In the genomic region with DNA sequence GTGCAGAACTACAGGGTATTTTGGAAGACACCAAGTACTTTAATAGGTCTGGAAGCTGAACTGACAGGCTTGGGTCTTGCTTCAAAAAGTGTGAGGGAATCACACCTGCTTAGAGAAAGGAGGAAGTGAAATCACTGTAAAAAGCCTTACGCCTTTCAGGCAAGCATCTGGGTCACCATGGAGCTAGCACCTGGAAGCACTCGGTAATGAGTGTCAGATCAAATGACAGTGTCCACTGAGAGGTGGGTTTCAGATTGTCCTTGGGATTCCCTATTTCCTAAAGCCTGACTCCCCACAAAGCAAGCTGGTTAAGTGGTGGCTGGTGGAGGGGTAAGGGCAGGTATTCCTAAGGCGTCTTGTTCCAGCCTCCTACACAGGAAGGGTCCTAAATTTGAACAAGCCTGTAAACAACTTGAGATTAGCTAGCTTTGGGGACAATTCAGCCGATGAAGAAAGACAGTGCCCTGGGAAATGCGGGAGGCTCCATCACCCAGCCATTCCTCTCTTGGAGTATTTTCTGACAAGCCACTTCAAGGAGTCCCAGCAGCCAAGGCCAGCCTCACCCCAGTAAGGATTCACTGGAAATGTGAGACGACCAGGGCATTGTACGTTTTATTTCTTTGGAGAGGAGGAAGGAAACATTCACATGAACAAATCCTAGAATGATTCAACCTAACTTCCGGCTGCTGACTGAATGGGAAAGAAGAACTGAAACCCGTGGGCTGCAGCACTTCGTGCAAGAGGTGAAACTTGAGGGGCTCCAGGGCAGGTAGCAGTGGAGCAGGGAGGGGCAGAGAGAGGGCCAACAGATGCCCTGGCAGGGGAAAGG, we compare ENCODE assay signal across 8 cellular contexts.
DNase-seq lines count a peak whose midpoint lies in the region; ATAC-seq, FAIRE-seq and TF ChIP-seq lines count a peak whose summit lies in the region.

No MANE protein-coding gene starts in this region.

- POLR2A ChIA-PET in activated B cell treated with CpG ODN at 0.5 μM for 24 hours (lab: Charles Lee) = interaction anchor here (0.5 to 3.1 kb wide), 11 partner anchors 26 to 679 kb away, joined by 3 to 27 read pairs (median 5); a partner anchor contains a TSS

- no peaks in the 10 kb centered on the region for H3K79me2 ChIP-seq in mammary epithelial cell (ENCODE audit: insufficient read depth, low read length)

- H3K27me3 ChIP-seq in small intestine (ENCODE audit: control insufficient read depth in 2 of 2, insufficient read depth in 2 of 2, low read length in 2 of 2) = no peaks in the 10 kb centered on the region
- no peaks in the 10 kb centered on the region for H3K27me3 ChIP-seq in mammary epithelial cell (ENCODE audit: insufficient read depth, low read length)
- no peaks in the 10 kb centered on the region for H3K27me3 ChIP-seq in psoas muscle (ENCODE audit: insufficient read depth in 3 of 3, low read length in 2 of 3)

- H3K9me3 Mint-ChIP-seq in activated B cell treated with CpG ODN at 0.5 μM for 24 hours = no peaks in the 10 kb centered on the region

- TF ChIP-seq CTCF in activated B cell treated with CpG ODN at 0.5 μM for 24 hours (IDR thresholded peaks at IDR 0.05) (no peak), mammary epithelial cell (conservative IDR thresholded peaks at IDR 0.05 in 1 of 2, IDR thresholded peaks at IDR 0.05 in 1 of 2; ENCODE audit: extremely low read depth in 1 of 2, insufficient read depth in 1 of 2, low read depth in 1 of 2, low read length in 2 of 2) (no peak), psoas muscle (IDR thresholded peaks at IDR 0.05) (no peak)

- DNase-seq in DMS153 treated with DMSO at 0.1 percent for 48 hours (lab: John Stamatoyannopoulos, UW; ENCODE audit: unreplicated experiment) = peak; percentile 7
- DNase-seq in activated B cell treated with CpG ODN at 0.5 μM for 24 hours = peak; percentile 48
- no peak for DNase-seq in small intestine
- DNase-seq in mammary epithelial cell = no peak
- no peak for DNase-seq in psoas muscle
- no peak for DNase-seq in left ventricle myocardium superior

- BruUV-seq in mammary epithelial cell (replicated peaks; lab: Mats Ljungman, UMichigan) = no TSS peak

- H2AFZ ChIP-seq in mammary epithelial cell (ENCODE audit: low read depth, low read length) = no peak overlapping the region

- no peaks in the 10 kb centered on the region for H3K36me3 Mint-ChIP-seq in activated B cell treated with CpG ODN at 0.5 μM for 24 hours (ENCODE audit: low read depth)

- peak overlapping the region; percentile 95 for H3K27ac Mint-ChIP-seq in activated B cell treated with CpG ODN at 0.5 μM for 24 hours

- dilution Hi-C loops in mammary epithelial cell (cut with HindIII; ENCODE audit: low sequenced_read_pairs) = loop anchor here (5.0 kb wide), 1 partner anchor 64 kb away; no protein-coding TSS in a partner anchor

- in situ Hi-C loops in mammary epithelial cell (cut with MboI; ENCODE audit: low sequenced_read_pairs in 2 of 2) = no loop called here

- H3K9ac ChIP-seq in mammary epithelial cell (ENCODE audit: insufficient read depth, low read length) = no peak overlapping the region

- H3K4me2 ChIP-seq in mammary epithelial cell (ENCODE audit: insufficient read depth, low read depth, low read length) = no peak overlapping the region

- H3K36me3 ChIP-seq in small intestine (ENCODE audit: control insufficient read depth in 2 of 2, insufficient read depth in 2 of 2, low read length in 2 of 2) (no peaks in the 10 kb centered on the region), mammary epithelial cell (ENCODE audit: insufficient read depth, low read length) (no peaks in the 10 kb centered on the region), psoas muscle (ENCODE audit: insufficient read depth in 1 of 2, low read depth in 1 of 2) (no peaks in the 10 kb centered on the region)

- no peaks in the 10 kb centered on the region for H4K20me1 ChIP-seq in mammary epithelial cell (ENCODE audit: insufficient read depth, low read length)

- FAIRE-seq in small intestine (lab: Jason Lieb, UNC) = no peak

- intact Hi-C loops in activated B cell treated with CpG ODN at 0.5 μM for 24 hours (cut with micrococcal nuclease) (loop anchor here (1.0 to 5.0 kb wide), 11 partner anchors 44 to 754 kb away; a partner anchor contains a TSS), mammary epithelial cell (cut with micrococcal nuclease) (no loop called here), psoas muscle (cut with DNase I) (no loop called here), left ventricle myocardium superior (cut with micrococcal nuclease) (no loop called here)

- no peaks in the 10 kb centered on the region for H3K27me3 Mint-ChIP-seq in activated B cell treated with CpG ODN at 0.5 μM for 24 hours

- ATAC-seq in GM19455 (IDR thresholded peaks at IDR 0.05; ENCODE audit: unreplicated experiment) (peak; percentile 74), HG03457 (IDR thresholded peaks at IDR 0.05; ENCODE audit: unreplicated experiment) (peak; percentile 55), activated B cell treated with CpG ODN at 0.5 μM for 24 hours (ENCODE audit: low read depth) (peak; percentile 60), psoas muscle (no peak), left ventricle myocardium superior (no peak)

- H3K4me1 Mint-ChIP-seq in activated B cell treated with CpG ODN at 0.5 μM for 24 hours = peaks cover 78% of the 10 kb centered on the region

- H3K4me1 ChIP-seq in small intestine (ENCODE audit: control insufficient read depth in 2 of 2, insufficient read depth in 1 of 2, low read depth in 1 of 2, low read length in 1 of 2) (peaks cover 0 to 6% of the 10 kb centered on the region in 2 donors), mammary epithelial cell (ENCODE audit: insufficient read depth, low read length) (no peaks in the 10 kb centered on the region), psoas muscle (peaks cover 23% of the 10 kb centered on the region)

- H3K4me3 ChIP-seq in small intestine (ENCODE audit: low read depth in 1 of 2, low read length in 2 of 2) = no peak overlapping the region
- H3K4me3 ChIP-seq in mammary epithelial cell (replicated peaks in 1 of 3; ENCODE audit: insufficient read depth in 1 of 3, low read depth in 2 of 3, low read length in 3 of 3) = no peak overlapping the region
- no peak overlapping the region for H3K4me3 ChIP-seq in psoas muscle

- H3K4me3 Mint-ChIP-seq in activated B cell treated with CpG ODN at 0.5 μM for 24 hours = peak overlapping the region; percentile 84

- 62 to 73% (median 66%) methylated on average over 10 of the region's 10 CpGs for WGBS in small intestine, 3 donors
- WGBS in mammary epithelial cell (ENCODE audit: low coverage, missing lambda C conversion rate) = 85% methylated on average over 9 of the region's 10 CpGs
- WGBS in psoas muscle, 3 donors = 42 to 55% (median 45%) methylated on average over 10 of the region's 10 CpGs

- H3K27ac ChIP-seq in small intestine (ENCODE audit: low read depth in 1 of 2, low read length in 1 of 2) (peak overlapping the region; percentile 50 to 53), mammary epithelial cell (ENCODE audit: insufficient read depth, low read depth, low read length) (no peak overlapping the region), psoas muscle (no peak overlapping the region)

- H3K9me3 ChIP-seq in small intestine (ENCODE audit: control insufficient read depth, low read depth) (no peaks in the 10 kb centered on the region), mammary epithelial cell (replicated peaks; ENCODE audit: insufficient read depth, low read length) (no peaks in the 10 kb centered on the region), psoas muscle (no peaks in the 10 kb centered on the region)

- CTCF ChIA-PET in activated B cell treated with CpG ODN at 0.5 μM for 24 hours (lab: Charles Lee) (interaction anchor here (1.6 kb wide), 1 partner anchor 118 kb away, joined by 7 read pairs; no protein-coding TSS in a partner anchor), mammary epithelial cell (lab: Charles Lee; ENCODE audit: low non-redundant PET) (no interaction called here)

Comparison
In these comparisons a context has a peak if more than half of its experiments do, and no peak if none do; other contexts are left out.
1. DNase-seq: peak in DMS153 treated with DMSO at 0.1 percent for 48 hours (single experiment) and activated B cell treated with CpG ODN at 0.5 μM for 24 hours (single experiment); none in small intestine (single experiment), mammary epithelial cell (single experiment), psoas muscle (0 of 2) and left ventricle myocardium superior (single experiment).
2. ATAC-seq: peak in GM19455 (single experiment), HG03457 (single experiment) and activated B cell treated with CpG ODN at 0.5 μM for 24 hours (single experiment); none in psoas muscle (0 of 4) and left ventricle myocardium superior (single experiment).
3. H3K27ac ChIP-seq: peak in small intestine (2 of 2); none in mammary epithelial cell (single experiment) and psoas muscle (single experiment).